ENCODE assay signal across 8 cellular contexts in genomic region chr1:39268112-39268581, GRCh38.
A peak's percentile ranks its signal among the peaks of the same experiment; 100 is the strongest.
DNase-seq lines count a peak whose midpoint lies in the region; ATAC-seq, FAIRE-seq and TF ChIP-seq lines count a peak whose summit lies in the region.

No MANE protein-coding gene starts in this region.

- in situ Hi-C loops in GM23248 (cut with MboI), result loop anchor here (10.0 kb wide), 1 partner anchor 163 kb away; no protein-coding TSS in a partner anchor

- intact Hi-C loops in left colon (cut with DNase I, micrococcal nuclease), result loop anchor here in 1 of 2 donors (10.0 kb wide), 1 partner anchor 73 kb away; no protein-coding TSS in a partner anchor

- DNase-seq in BJ (ENCODE audit: low read depth) (peak; percentile 68), GM23248 (peak; percentile 91), left colon (peak in 1 of 2 donors; percentile 32), BE2C (no peak), RCC 7860 (ENCODE audit: low spot score) (no peak)

- ATAC-seq in left colon, result peak; percentile 16

- H2AFZ ChIP-seq in GM23248 (peak overlapping the region; percentile 91), OCI-LY3 (ENCODE audit: low read depth, low read length) (no peak overlapping the region; the same call in 1 of the 2 replicates)

- no peaks in the 10 kb centered on the region for H3K36me3 ChIP-seq in BJ (ENCODE audit: control insufficient read depth, insufficient read depth, low read length)
- H3K36me3 ChIP-seq in GM23248 (ENCODE audit: low read depth), result no peaks in the 10 kb centered on the region; the same call in 1 of the 2 replicates
- no peaks in the 10 kb centered on the region for H3K36me3 ChIP-seq in OCI-LY3 (replicated peaks; ENCODE audit: low read depth, low read length)
- H3K36me3 ChIP-seq in stomach smooth muscle (ENCODE audit: control insufficient read depth in 2 of 2, insufficient read depth in 2 of 2, low read length in 2 of 2), result no peaks in the 10 kb centered on the region
- H3K36me3 ChIP-seq in BE2C, result no peaks in the 10 kb centered on the region

- peak overlapping the region; percentile 98 for H3K4me2 ChIP-seq in GM23248 (ENCODE audit: unreplicated experiment)
- H3K4me2 ChIP-seq in OCI-LY3 (ENCODE audit: low read length), result peak overlapping the region; percentile 71

- H3K27ac ChIP-seq in GM23248 (peak overlapping the region; percentile 81), OCI-LY3 (ENCODE audit: low read length) (peak overlapping the region; percentile 68), cingulate gyrus (ENCODE audit: low read depth, low read length) (peak overlapping the region; percentile 89), stomach smooth muscle (ENCODE audit: low read length) (peak overlapping the region; percentile 84)

- no peaks in the 10 kb centered on the region for H4K20me1 ChIP-seq in GM23248 (ENCODE audit: insufficient read depth)
- H4K20me1 ChIP-seq in OCI-LY3 (ENCODE audit: insufficient read depth, low read length), result no peaks in the 10 kb centered on the region

- H3K79me2 ChIP-seq in GM23248 (ENCODE audit: insufficient read depth), result peaks cover 81% of the 10 kb centered on the region
- peaks cover 45% of the 10 kb centered on the region for H3K79me2 ChIP-seq in OCI-LY3 (ENCODE audit: low read length)

- POLR2A ChIA-PET in BJ (lab: Charles Lee), result no interaction called here

- WGBS in GM23248 (ENCODE audit: low coverage in 1 of 2, low lambda C conversion rate in 2 of 2, missing lambda C conversion rate in 2 of 2), 2 experiments, result 2 to 7% methylated on average over 8 of the region's 8 CpGs

- H3F3A ChIP-seq in GM23248 (ENCODE audit: insufficient read depth), result peaks cover 20% of the 10 kb centered on the region

- H3K9ac ChIP-seq in GM23248, result peak overlapping the region; percentile 83
- H3K9ac ChIP-seq in OCI-LY3 (ENCODE audit: low read length), result peak overlapping the region; percentile 34
- H3K9ac ChIP-seq in stomach smooth muscle (ENCODE audit: low read length in 2 of 2), result peak overlapping the region; percentile 6 to 80

- CTCF ChIA-PET in BJ (lab: Yijun Ruan, JAX), result interaction anchor here (0.8 to 4.0 kb wide), 5 partner anchors 9 to 170 kb away, joined by 3 to 23 read pairs (median 5); partner anchors contain the start of gene MACF1

- no peaks in the 10 kb centered on the region for H3K9me2 ChIP-seq in GM23248 (ENCODE audit: insufficient read depth)

- H3K4me3 ChIP-seq in BJ (ENCODE audit: low read depth, low read length) (peak overlapping the region; percentile 34), GM23248 (peak overlapping the region; percentile 73), OCI-LY3 (ENCODE audit: low read length) (peak overlapping the region; percentile 69), stomach smooth muscle (ENCODE audit: low read length in 2 of 2) (peak overlapping the region; percentile 69 to 76), BE2C (ENCODE audit: low read depth, low read length) (no peak overlapping the region)

- no peaks in the 10 kb centered on the region for H3K27me3 ChIP-seq in BJ (ENCODE audit: control insufficient read depth, insufficient read depth, low read length)
- no peaks in the 10 kb centered on the region for H3K27me3 ChIP-seq in GM23248 (replicated peaks; ENCODE audit: insufficient read depth)
- H3K27me3 ChIP-seq in OCI-LY3 (ENCODE audit: low read depth, low read length), result no peaks in the 10 kb centered on the region
- no peaks in the 10 kb centered on the region for H3K27me3 ChIP-seq in stomach smooth muscle (ENCODE audit: control insufficient read depth in 1 of 2, insufficient read depth in 2 of 2, low read length in 2 of 2)
- no peaks in the 10 kb centered on the region for H3K27me3 ChIP-seq in BE2C

- H3K4me1 ChIP-seq in GM23248 (ENCODE audit: insufficient read depth) (peaks cover 22% of the 10 kb centered on the region), OCI-LY3 (ENCODE audit: low read length) (peaks cover 57% of the 10 kb centered on the region), stomach smooth muscle (ENCODE audit: control insufficient read depth, insufficient read depth, low read length) (peaks cover 51% of the 10 kb centered on the region), BE2C (no peaks in the 10 kb centered on the region)

- no peak for TF ChIP-seq CTCF in BJ (IDR thresholded peaks at IDR 0.05; ENCODE audit: insufficient read depth, low read depth, low read length)
- no peak for TF ChIP-seq CTCF in OCI-LY3 (IDR thresholded peaks at IDR 0.05; ENCODE audit: low read depth, low read length)
- TF ChIP-seq CTCF in BE2C (IDR thresholded peaks at IDR 0.05; ENCODE audit: low read depth, low read length), result no peak

- no peak for FAIRE-seq in RCC 7860 (lab: Jason Lieb, UNC)

- H3K9me3 ChIP-seq in GM23248 (ENCODE audit: low read depth) (no peaks in the 10 kb centered on the region), OCI-LY3 (ENCODE audit: insufficient read depth, low read length) (no peaks in the 10 kb centered on the region), stomach smooth muscle (ENCODE audit: control insufficient read depth in 2 of 2, low read length in 2 of 2) (no peaks in the 10 kb centered on the region), BE2C (no peaks in the 10 kb centered on the region)

Comparison
In these comparisons a context has a peak if more than half of its experiments do, and no peak if none do; other contexts are left out.
1. DNase-seq: peak in BJ (single experiment) and GM23248 (single experiment); none in BE2C (single experiment) and RCC 7860 (single experiment).
2. Peak in every context shown above with its lines, with median percentiles within 50 percentile points of each other: H3K27ac ChIP-seq and H3K9ac ChIP-seq.